Comparison of ENCODE assay signal across 1 cellular context in the genomic region with DNA sequence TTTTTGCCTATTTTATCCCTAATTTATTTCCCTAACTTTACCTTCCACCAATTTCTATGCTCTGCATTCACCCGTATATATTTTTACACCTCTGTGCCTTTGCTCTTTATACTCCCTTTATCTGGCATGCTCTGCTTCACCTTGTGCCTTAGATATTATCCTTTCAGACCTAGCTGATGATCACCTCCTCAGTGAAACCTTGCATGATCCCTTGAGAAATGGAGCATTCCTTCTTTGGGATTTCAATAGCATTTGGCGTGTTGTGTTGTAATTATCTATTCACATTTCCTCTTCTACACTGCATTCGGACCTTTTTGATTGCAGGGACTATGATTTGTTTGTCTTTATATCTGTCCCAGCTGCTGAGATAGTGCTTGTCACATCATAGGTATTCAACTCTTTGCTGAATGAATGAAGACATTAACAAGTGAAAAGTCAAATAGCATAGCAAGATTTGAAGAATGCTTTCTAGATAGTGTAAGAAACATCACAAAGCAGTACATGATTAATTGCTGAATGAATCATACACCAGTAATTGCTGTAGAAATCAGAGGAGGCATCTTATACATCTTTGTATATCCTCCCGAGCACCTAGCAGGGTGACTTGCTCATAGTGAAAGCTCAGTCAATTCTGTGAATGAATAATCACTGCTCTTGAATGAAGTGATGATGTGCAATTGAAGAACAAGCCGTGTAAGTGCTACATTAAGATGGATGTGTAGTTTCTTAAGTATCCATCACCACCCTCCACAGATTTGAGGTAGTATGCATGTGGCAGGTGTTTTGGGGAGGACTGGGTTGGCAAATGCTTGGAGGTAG.
A peak's percentile ranks its signal among the peaks of the same experiment; 100 is the strongest.
TF ChIP-seq lines count a peak whose summit lies in the region.

No MANE protein-coding gene starts in this region.

TF ChIP-seq in GM12878, 131 proteins besides CTCF, POLR2A, EP300 and RAD21 (continued from another document):
- TF ChIP-seq, protein P1, sequence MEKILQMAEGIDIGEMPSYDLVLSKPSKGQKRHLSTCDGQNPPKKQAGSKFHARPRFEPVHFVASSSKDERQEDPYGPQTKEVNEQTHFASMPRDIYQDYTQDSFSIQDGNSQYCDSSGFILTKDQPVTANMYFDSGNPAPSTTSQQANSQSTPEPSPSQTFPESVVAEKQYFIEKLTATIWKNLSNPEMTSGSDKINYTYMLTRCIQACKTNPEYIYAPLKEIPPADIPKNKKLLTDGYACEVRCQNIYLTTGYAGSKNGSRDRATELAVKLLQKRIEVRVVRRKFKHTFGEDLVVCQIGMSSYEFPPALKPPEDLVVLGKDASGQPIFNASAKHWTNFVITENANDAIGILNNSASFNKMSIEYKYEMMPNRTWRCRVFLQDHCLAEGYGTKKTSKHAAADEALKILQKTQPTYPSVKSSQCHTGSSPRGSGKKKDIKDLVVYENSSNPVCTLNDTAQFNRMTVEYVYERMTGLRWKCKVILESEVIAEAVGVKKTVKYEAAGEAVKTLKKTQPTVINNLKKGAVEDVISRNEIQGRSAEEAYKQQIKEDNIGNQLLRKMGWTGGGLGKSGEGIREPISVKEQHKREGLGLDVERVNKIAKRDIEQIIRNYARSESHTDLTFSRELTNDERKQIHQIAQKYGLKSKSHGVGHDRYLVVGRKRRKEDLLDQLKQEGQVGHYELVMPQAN (conservative IDR thresholded peaks at IDR 0.05), result no peak
- TF ChIP-seq ZBED1 (IDR thresholded peaks at IDR 0.05; ENCODE audit: borderline replicate concordance) (no peak), CHD1 (IDR thresholded peaks at IDR 0.05; ENCODE audit: low read depth, low read length) (no peak), NFYA (IDR thresholded peaks at IDR 0.05; ENCODE audit: borderline replicate concordance, low read depth, low read length) (no peak), ZNF384 (IDR thresholded peaks at IDR 0.05; ENCODE audit: borderline replicate concordance, low read depth, low read length) (no peak), SMC3 (IDR thresholded peaks at IDR 0.05; ENCODE audit: borderline replicate concordance, low read length) (no peak), SRF (IDR thresholded peaks at IDR 0.05; ENCODE audit: low read depth in 2 of 2, low read length in 2 of 2) (peak in 1 of 2 experiments; percentile 60; a peak in 1 of 4 replicates), TARDBP (IDR thresholded peaks at IDR 0.05; ENCODE audit: borderline replicate concordance) (no peak), ETV6 (conservative IDR thresholded peaks at IDR 0.05 in 1 of 2, IDR thresholded peaks at IDR 0.05 in 1 of 2; ENCODE audit: borderline replicate concordance in 1 of 2, low read depth in 1 of 2) (0 out of 4 replicates have a peak, but pooled peaks of 1 of the 2 experiments have one; percentile 43), JUNB (IDR thresholded peaks at IDR 0.05) (peak; percentile 98), CREM (IDR thresholded peaks at IDR 0.05; ENCODE audit: low read depth) (peak; percentile 72), DPF2 (IDR thresholded peaks at IDR 0.05) (peak; percentile 78), RBBP5 (conservative IDR thresholded peaks at IDR 0.05) (no peak), HDAC2 (IDR thresholded peaks at IDR 0.05) (no peak), NFIC (IDR thresholded peaks at IDR 0.05; ENCODE audit: low read depth, low read length) (peak; percentile 77), BCL11A (IDR thresholded peaks at IDR 0.05; ENCODE audit: low read depth, low read length) (peak; percentile 52; the same call in 1 of the 2 replicates), IRF4 (IDR thresholded peaks at IDR 0.05; ENCODE audit: low read depth, low read length) (peak; percentile 95), JUND (IDR thresholded peaks at IDR 0.05; ENCODE audit: low read depth, low read length) (peak; percentile 55; the same call in 1 of the 2 replicates), GABPA (IDR thresholded peaks at IDR 0.05; ENCODE audit: low read depth) (peak; percentile 52; the same call in 1 of the 2 replicates), MEF2A (IDR thresholded peaks at IDR 0.05; ENCODE audit: insufficient read depth, low read depth, low read length) (0 out of 2 replicates have a peak, but pooled peaks have one; percentile 13)
- TF ChIP-seq, protein P2, sequence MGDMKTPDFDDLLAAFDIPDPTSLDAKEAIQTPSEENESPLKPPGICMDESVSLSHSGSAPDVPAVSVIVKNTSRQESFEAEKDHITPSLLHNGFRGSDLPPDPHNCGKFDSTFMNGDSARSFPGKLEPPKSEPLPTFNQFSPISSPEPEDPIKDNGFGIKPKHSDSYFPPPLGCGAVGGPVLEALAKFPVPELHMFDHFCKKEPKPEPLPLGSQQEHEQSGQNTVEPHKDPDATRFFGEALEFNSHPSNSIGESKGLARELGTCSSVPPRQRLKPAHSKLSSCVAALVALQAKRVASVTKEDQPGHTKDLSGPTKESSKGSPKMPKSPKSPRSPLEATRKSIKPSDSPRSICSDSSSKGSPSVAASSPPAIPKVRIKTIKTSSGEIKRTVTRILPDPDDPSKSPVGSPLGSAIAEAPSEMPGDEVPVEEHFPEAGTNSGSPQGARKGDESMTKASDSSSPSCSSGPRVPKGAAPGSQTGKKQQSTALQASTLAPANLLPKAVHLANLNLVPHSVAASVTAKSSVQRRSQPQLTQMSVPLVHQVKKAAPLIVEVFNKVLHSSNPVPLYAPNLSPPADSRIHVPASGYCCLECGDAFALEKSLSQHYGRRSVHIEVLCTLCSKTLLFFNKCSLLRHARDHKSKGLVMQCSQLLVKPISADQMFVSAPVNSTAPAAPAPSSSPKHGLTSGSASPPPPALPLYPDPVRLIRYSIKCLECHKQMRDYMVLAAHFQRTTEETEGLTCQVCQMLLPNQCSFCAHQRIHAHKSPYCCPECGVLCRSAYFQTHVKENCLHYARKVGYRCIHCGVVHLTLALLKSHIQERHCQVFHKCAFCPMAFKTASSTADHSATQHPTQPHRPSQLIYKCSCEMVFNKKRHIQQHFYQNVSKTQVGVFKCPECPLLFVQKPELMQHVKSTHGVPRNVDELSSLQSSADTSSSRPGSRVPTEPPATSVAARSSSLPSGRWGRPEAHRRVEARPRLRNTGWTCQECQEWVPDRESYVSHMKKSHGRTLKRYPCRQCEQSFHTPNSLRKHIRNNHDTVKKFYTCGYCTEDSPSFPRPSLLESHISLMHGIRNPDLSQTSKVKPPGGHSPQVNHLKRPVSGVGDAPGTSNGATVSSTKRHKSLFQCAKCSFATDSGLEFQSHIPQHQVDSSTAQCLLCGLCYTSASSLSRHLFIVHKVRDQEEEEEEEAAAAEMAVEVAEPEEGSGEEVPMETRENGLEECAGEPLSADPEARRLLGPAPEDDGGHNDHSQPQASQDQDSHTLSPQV (IDR thresholded peaks at IDR 0.05), result no peak
- TF ChIP-seq, protein P3, sequence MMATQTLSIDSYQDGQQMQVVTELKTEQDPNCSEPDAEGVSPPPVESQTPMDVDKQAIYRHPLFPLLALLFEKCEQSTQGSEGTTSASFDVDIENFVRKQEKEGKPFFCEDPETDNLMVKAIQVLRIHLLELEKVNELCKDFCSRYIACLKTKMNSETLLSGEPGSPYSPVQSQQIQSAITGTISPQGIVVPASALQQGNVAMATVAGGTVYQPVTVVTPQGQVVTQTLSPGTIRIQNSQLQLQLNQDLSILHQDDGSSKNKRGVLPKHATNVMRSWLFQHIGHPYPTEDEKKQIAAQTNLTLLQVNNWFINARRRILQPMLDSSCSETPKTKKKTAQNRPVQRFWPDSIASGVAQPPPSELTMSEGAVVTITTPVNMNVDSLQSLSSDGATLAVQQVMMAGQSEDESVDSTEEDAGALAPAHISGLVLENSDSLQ (IDR thresholded peaks at IDR 0.05), result peak; percentile 64
- TF ChIP-seq, protein P4, sequence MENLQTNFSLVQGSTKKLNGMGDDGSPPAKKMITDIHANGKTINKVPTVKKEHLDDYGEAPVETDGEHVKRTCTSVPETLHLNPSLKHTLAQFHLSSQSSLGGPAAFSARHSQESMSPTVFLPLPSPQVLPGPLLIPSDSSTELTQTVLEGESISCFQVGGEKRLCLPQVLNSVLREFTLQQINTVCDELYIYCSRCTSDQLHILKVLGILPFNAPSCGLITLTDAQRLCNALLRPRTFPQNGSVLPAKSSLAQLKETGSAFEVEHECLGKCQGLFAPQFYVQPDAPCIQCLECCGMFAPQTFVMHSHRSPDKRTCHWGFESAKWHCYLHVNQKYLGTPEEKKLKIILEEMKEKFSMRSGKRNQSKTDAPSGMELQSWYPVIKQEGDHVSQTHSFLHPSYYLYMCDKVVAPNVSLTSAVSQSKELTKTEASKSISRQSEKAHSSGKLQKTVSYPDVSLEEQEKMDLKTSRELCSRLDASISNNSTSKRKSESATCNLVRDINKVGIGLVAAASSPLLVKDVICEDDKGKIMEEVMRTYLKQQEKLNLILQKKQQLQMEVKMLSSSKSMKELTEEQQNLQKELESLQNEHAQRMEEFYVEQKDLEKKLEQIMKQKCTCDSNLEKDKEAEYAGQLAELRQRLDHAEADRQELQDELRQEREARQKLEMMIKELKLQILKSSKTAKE (IDR thresholded peaks at IDR 0.05; ENCODE audit: low read depth, poor library complexity, severe bottlenecking), result no peak
TF ChIP-seq in GM12878: peak in this region for 20.
